19 cellular contexts compared by ENCODE assay signal in genomic region chr2:239393941-239394340, GRCh38. TPM values are rescaled to one million over a fixed set of nuclear protein-coding genes. Genes with fewer than 3 reads are reported as not detected.
A peak's percentile ranks its signal among the peaks of the same experiment; 100 is the strongest.
DNase-seq lines count a peak whose midpoint lies in the region; ATAC-seq, FAIRE-seq and TF ChIP-seq lines count a peak whose summit lies in the region.
"Had no signal": no experiment of that assay in that cellular context is flagged by ENCODE, and none has a peak within 500 bp of the region (broad histone marks: within the 10 kb centered on the region; RNA-seq: fewer than 3 reads in every experiment).

No MANE protein-coding gene starts in this region.

- H3K9me3 Mint-ChIP-seq in activated CD4-positive, alpha-beta T cell treated with anti-CD3 and anti-CD28 coated beads, Interleukin-2, amount 10 ng/mL, durations not matched to agents 7 days and 5 days, result no peaks in the 10 kb centered on the region
- no peaks in the 10 kb centered on the region for H3K9me3 Mint-ChIP-seq in nephron progenitor cell
- H3K9me3 Mint-ChIP-seq: activated CD4-positive, alpha-beta memory T cell treated with anti-CD3 and anti-CD28 coated beads, Interleukin-2, amount 10 ng/mL, durations not matched to agents 7 days and 5 days; activated naive CD4-positive, alpha-beta T cell treated with anti-CD3 and anti-CD28 coated beads, Interleukin-2, amount 10 ng/mL, durations not matched to agents 7 days and 5 days; CD4-positive, CD25-positive, alpha-beta regulatory T cell; naive B cell had no signal

- POLR2A ChIA-PET in activated CD4-positive, alpha-beta T cell treated with anti-CD3 and anti-CD28 coated beads, Interleukin-2, amount 10 ng/mL, durations not matched to agents 7 days and 5 days (lab: Charles Lee), result no interaction called here

- peaks cover 41% of the 10 kb centered on the region for H3K4me1 Mint-ChIP-seq in activated CD4-positive, alpha-beta T cell treated with anti-CD3 and anti-CD28 coated beads, Interleukin-2, amount 10 ng/mL, durations not matched to agents 7 days and 5 days
- H3K4me1 Mint-ChIP-seq in nephron progenitor cell, result peaks cover 69% of the 10 kb centered on the region

- no peak overlapping the region for H3K4me3 Mint-ChIP-seq in activated CD4-positive, alpha-beta T cell treated with anti-CD3 and anti-CD28 coated beads, Interleukin-2, amount 10 ng/mL, durations not matched to agents 7 days and 5 days
- peak overlapping the region; percentile 7 for H3K4me3 Mint-ChIP-seq in nephron progenitor cell
- H3K4me3 Mint-ChIP-seq: activated CD4-positive, alpha-beta memory T cell treated with anti-CD3 and anti-CD28 coated beads, Interleukin-2, amount 10 ng/mL, durations not matched to agents 7 days and 5 days; activated naive CD4-positive, alpha-beta T cell treated with anti-CD3 and anti-CD28 coated beads, Interleukin-2, amount 10 ng/mL, durations not matched to agents 7 days and 5 days had no signal

- TF ChIP-seq POLR2A in GM18505 (IDR thresholded peaks at IDR 0.05; ENCODE audit: borderline replicate concordance, extremely low read depth, insufficient read depth, insufficient read length), result no peak

- TF ChIP-seq CTCF in nephron progenitor cell (IDR thresholded peaks at IDR 0.05), result no peak

- CTCF ChIA-PET in activated CD4-positive, alpha-beta T cell treated with anti-CD3 and anti-CD28 coated beads, Interleukin-2, amount 10 ng/mL, durations not matched to agents 7 days and 5 days (lab: Charles Lee), result interaction anchor here (0.9 kb wide), 1 partner anchor 105 kb away, joined by 4 read pairs; no protein-coding TSS in a partner anchor

- H3K27me3 Mint-ChIP-seq in activated CD4-positive, alpha-beta T cell treated with anti-CD3 and anti-CD28 coated beads, Interleukin-2, amount 10 ng/mL, durations not matched to agents 7 days and 5 days, result no peaks in the 10 kb centered on the region
- peaks cover 2% of the 10 kb centered on the region for H3K27me3 Mint-ChIP-seq in nephron progenitor cell (ENCODE audit: low read depth, poor library complexity)
- H3K27me3 Mint-ChIP-seq: activated CD4-positive, alpha-beta memory T cell treated with anti-CD3 and anti-CD28 coated beads, Interleukin-2, amount 10 ng/mL, durations not matched to agents 7 days and 5 days; activated naive CD4-positive, alpha-beta T cell treated with anti-CD3 and anti-CD28 coated beads, Interleukin-2, amount 10 ng/mL, durations not matched to agents 7 days and 5 days; CD4-positive, CD25-positive, alpha-beta regulatory T cell; naive B cell had no signal

- ATAC-seq in GM18505 (IDR thresholded peaks at IDR 0.05; ENCODE audit: unreplicated experiment) (no peak), GM21390 (IDR thresholded peaks at IDR 0.05; ENCODE audit: unreplicated experiment) (no peak), HG02642 (IDR thresholded peaks at IDR 0.05; ENCODE audit: poor library complexity, unreplicated experiment) (no peak)
- ATAC-seq: lower lobe of right lung had no signal

- peak; percentile 92 for FAIRE-seq in endometrium (lab: Jason Lieb, UNC)
- FAIRE-seq: endothelial cell of umbilical vein had no signal

- H3K27ac Mint-ChIP-seq in activated CD4-positive, alpha-beta T cell treated with anti-CD3 and anti-CD28 coated beads, Interleukin-2, amount 10 ng/mL, durations not matched to agents 7 days and 5 days, result peak overlapping the region; percentile 73
- H3K27ac Mint-ChIP-seq in nephron progenitor cell, result peak overlapping the region; percentile 68
- H3K27ac Mint-ChIP-seq: activated CD4-positive, alpha-beta memory T cell treated with anti-CD3 and anti-CD28 coated beads, Interleukin-2, amount 10 ng/mL, durations not matched to agents 7 days and 5 days had no signal

- H3K36me3 Mint-ChIP-seq in activated CD4-positive, alpha-beta T cell treated with anti-CD3 and anti-CD28 coated beads, Interleukin-2, amount 10 ng/mL, durations not matched to agents 7 days and 5 days (ENCODE audit: low read depth), result peaks cover 12% of the 10 kb centered on the region
- H3K36me3 Mint-ChIP-seq in nephron progenitor cell (ENCODE audit: low read depth), result peaks cover 14% of the 10 kb centered on the region

- DNase-seq in activated CD4-positive, alpha-beta T cell treated with anti-CD3 and anti-CD28 coated beads, Interleukin-2, amount 10 ng/mL, durations not matched to agents 7 days and 5 days, result no peak
- DNase-seq in activated CD4-positive, alpha-beta T cell treated with anti-CD3 and anti-CD28 coated beads for 4 hours, result no peak
- DNase-seq in nephron progenitor cell (no peak), NCI-H446 (lab: John Stamatoyannopoulos, UW) (no peak)
- DNase-seq: activated CD4-positive, alpha-beta memory T cell treated with anti-CD3 and anti-CD28 coated beads, Interleukin-2, amount 10 ng/mL, durations not matched to agents 7 days and 5 days; CD4-positive, CD25-positive, alpha-beta regulatory T cell; DMS153; GOT3; naive B cell; NCI-H1694 treated with DMSO at 0.1 percent for 48 hours; NCI-H526 treated with DMSO at 0.1 percent for 48 hours; testis had no signal

RNA-seq across cellular contexts. Expression of gene HDAC4, which starts 6.9 kb away (rescaled TPM):
- 10 to 100 TPM; 57.1 to 68.4 TPM for total RNA-seq in activated CD4-positive, alpha-beta T cell treated with anti-CD3 and anti-CD28 coated beads, Interleukin-2, amount 10 ng/mL, durations not matched to agents 7 days and 5 days
